Comparison of ENCODE assay signal across 22 cellular contexts in genomic region chr20:59157064-59157463, GRCh38. TPM values are rescaled to one million over a fixed set of nuclear protein-coding genes. Genes with fewer than 3 reads are reported as not detected.
DNase-seq lines count a peak whose midpoint lies in the region; ATAC-seq, FAIRE-seq and TF ChIP-seq lines count a peak whose summit lies in the region.
"Had no signal": no experiment of that assay in that cellular context is flagged by ENCODE, and none has a peak within 500 bp of the region (broad histone marks: within the 10 kb centered on the region; RNA-seq: fewer than 3 reads in every experiment).

No MANE protein-coding gene starts in this region.

- peaks cover 0 to 2% of the 10 kb centered on the region in 2 donors for H3K4me1 ChIP-seq in kidney (ENCODE audit: control insufficient read depth in 1 of 2, insufficient read depth in 1 of 2, low read depth in 1 of 2, low read length in 2 of 2)
- peaks cover 0 to 33% (median 6%) of the 10 kb centered on the region in 4 donors for H3K4me1 ChIP-seq in Peyer's patch

- H3K36me3 Mint-ChIP-seq in activated CD8-positive, alpha-beta T cell treated with anti-CD3 and anti-CD28 coated beads for 36 hours (ENCODE audit: low read depth) = peaks cover 20% of the 10 kb centered on the region
- H3K36me3 Mint-ChIP-seq in activated CD8-positive, alpha-beta T cell treated with anti-CD3 and anti-CD28 coated beads, Interleukin-2, amount 10 ng/mL, durations not matched to agents 7 days and 5 days (ENCODE audit: low read depth) = peaks cover 6% of the 10 kb centered on the region
- H3K36me3 Mint-ChIP-seq in activated T-helper 1 cell treated with anti-CD3 and anti-CD28 coated beads, Interleukin-12 subunit alpha, Interleukin-12 subunit beta, Interleukin-2, Interleukin-4 antibody, amounts not matched to agents 30 ng/mL and 10 ng/mL and 1 ng/mL, durations not matched to agents 14 hours and 24 hours and 36 hours (ENCODE audit: low read depth) = peaks cover 4% of the 10 kb centered on the region
- H3K36me3 Mint-ChIP-seq: CD14-positive monocyte had no signal

- H3K4me1 Mint-ChIP-seq in activated CD8-positive, alpha-beta T cell treated with anti-CD3 and anti-CD28 coated beads for 36 hours (ENCODE audit: low read depth) = peaks cover 82% of the 10 kb centered on the region
- peaks cover 63% of the 10 kb centered on the region for H3K4me1 Mint-ChIP-seq in activated CD8-positive, alpha-beta T cell treated with anti-CD3 and anti-CD28 coated beads, Interleukin-2, amount 10 ng/mL, durations not matched to agents 7 days and 5 days (ENCODE audit: low read depth)
- H3K4me1 Mint-ChIP-seq in stimulated activated naive CD8-positive, alpha-beta T cell treated with anti-CD3 and anti-CD28 coated beads, Interleukin-15, amount 100 ng/mL, for 72 hours = peaks cover 98% of the 10 kb centered on the region
- H3K4me1 Mint-ChIP-seq in activated T-helper 1 cell treated with anti-CD3 and anti-CD28 coated beads, Interleukin-12 subunit alpha, Interleukin-12 subunit beta, Interleukin-2, Interleukin-4 antibody, amounts not matched to agents 30 ng/mL and 10 ng/mL and 1 ng/mL, durations not matched to agents 14 hours and 24 hours and 36 hours (ENCODE audit: low read depth) = peaks cover 72% of the 10 kb centered on the region

- H3K27me3 Mint-ChIP-seq in activated CD8-positive, alpha-beta T cell treated with anti-CD3 and anti-CD28 coated beads for 36 hours = no peaks in the 10 kb centered on the region
- H3K27me3 Mint-ChIP-seq in activated CD8-positive, alpha-beta T cell treated with anti-CD3 and anti-CD28 coated beads, Interleukin-2, amount 10 ng/mL, durations not matched to agents 7 days and 5 days (ENCODE audit: low read depth) = peaks cover 3% of the 10 kb centered on the region
- H3K27me3 Mint-ChIP-seq in stimulated activated naive CD8-positive, alpha-beta T cell treated with anti-CD3 and anti-CD28 coated beads, Interleukin-15, amount 100 ng/mL, for 72 hours = no peaks in the 10 kb centered on the region
- no peaks in the 10 kb centered on the region for H3K27me3 Mint-ChIP-seq in activated T-helper 1 cell treated with anti-CD3 and anti-CD28 coated beads, Interleukin-12 subunit alpha, Interleukin-12 subunit beta, Interleukin-2, Interleukin-4 antibody, amounts not matched to agents 30 ng/mL and 10 ng/mL and 1 ng/mL, durations not matched to agents 14 hours and 24 hours and 36 hours (ENCODE audit: insufficient read depth)

- no peak overlapping the region for H3K4me3 ChIP-seq in kidney (ENCODE audit: low read length in 2 of 2)
- no peak overlapping the region for H3K4me3 ChIP-seq in Peyer's patch
- H3K4me3 ChIP-seq: MG63 had no signal

- DNase-seq in activated CD8-positive, alpha-beta T cell treated with anti-CD3 and anti-CD28 coated beads for 36 hours = no peak
- DNase-seq in activated CD8-positive, alpha-beta T cell treated with anti-CD3 and anti-CD28 coated beads, Interleukin-2, amount 10 ng/mL, durations not matched to agents 7 days and 5 days = no peak
- DNase-seq in stimulated activated naive CD8-positive, alpha-beta T cell treated with anti-CD3 and anti-CD28 coated beads, Interleukin-15, amount 100 ng/mL, for 72 hours = no peak
- no peak for DNase-seq in stimulated activated naive CD8-positive, alpha-beta T cell treated with anti-CD3 and anti-CD28 coated beads, Interleukin-15, Interleukin-2, amounts not matched to agents 100 U/mL and 50 U/mL, for 24 hours
- no peak for DNase-seq in activated T-helper 1 cell treated with anti-CD3 and anti-CD28 coated beads, Interleukin-12 subunit alpha, Interleukin-12 subunit beta, Interleukin-2, Interleukin-4 antibody, amounts not matched to agents 30 ng/mL and 10 ng/mL and 1 ng/mL, durations not matched to agents 14 hours and 24 hours and 36 hours (ENCODE audit: low spot score)
- DNase-seq in kidney = no peak
- no peak for DNase-seq in Peyer's patch
- DNase-seq in NCI-H1694 (lab: John Stamatoyannopoulos, UW) = no peak
- DNase-seq: AML-193, H7, IMR-90, Karpas-422, MG63, NCI-H1092, NCI-H146, NCI-H2081 treated with DMSO at 0.1 percent for 48 hours, NCI-H510A, NCI-H774, PC-3 had no signal

- peak overlapping the region; percentile 69 for H3K27ac Mint-ChIP-seq in activated CD8-positive, alpha-beta T cell treated with anti-CD3 and anti-CD28 coated beads for 36 hours
- H3K27ac Mint-ChIP-seq in activated CD8-positive, alpha-beta T cell treated with anti-CD3 and anti-CD28 coated beads, Interleukin-2, amount 10 ng/mL, durations not matched to agents 7 days and 5 days = no peak overlapping the region
- H3K27ac Mint-ChIP-seq in stimulated activated naive CD8-positive, alpha-beta T cell treated with anti-CD3 and anti-CD28 coated beads, Interleukin-15, amount 100 ng/mL, for 72 hours = peak overlapping the region; percentile 30 to 81
- peak overlapping the region; percentile 74 for H3K27ac Mint-ChIP-seq in activated T-helper 1 cell treated with anti-CD3 and anti-CD28 coated beads, Interleukin-12 subunit alpha, Interleukin-12 subunit beta, Interleukin-2, Interleukin-4 antibody, amounts not matched to agents 30 ng/mL and 10 ng/mL and 1 ng/mL, durations not matched to agents 14 hours and 24 hours and 36 hours

- H3K27me3 ChIP-seq in Peyer's patch = no peaks in the 10 kb centered on the region

- H3K9ac ChIP-seq in kidney (ENCODE audit: low read length in 2 of 2) = no peak overlapping the region

- no peaks in the 10 kb centered on the region for H3K9me3 ChIP-seq in kidney (ENCODE audit: control insufficient read depth in 1 of 2, low read length in 2 of 2)
- no peaks in the 10 kb centered on the region for H3K9me3 ChIP-seq in Peyer's patch
- H3K9me3 ChIP-seq: MG63 had no signal

- FAIRE-seq in kidney (lab: Jason Lieb, UNC) = no peak
- FAIRE-seq: GM19239 had no signal

- H3K27ac ChIP-seq in kidney (ENCODE audit: low read depth in 2 of 2, low read length in 2 of 2) = no peak overlapping the region
- H3K27ac ChIP-seq in Peyer's patch = no peak overlapping the region

- no peak for TF ChIP-seq CTCF in activated CD8-positive, alpha-beta T cell treated with anti-CD3 and anti-CD28 coated beads for 36 hours (IDR thresholded peaks at IDR 0.05)
- TF ChIP-seq CTCF in kidney (IDR thresholded peaks at IDR 0.05; ENCODE audit: borderline replicate concordance, extremely low read depth, insufficient read depth) (no peak), Peyer's patch (IDR thresholded peaks at IDR 0.05) (no peak)

- no peak for ATAC-seq in activated CD8-positive, alpha-beta T cell treated with anti-CD3 and anti-CD28 coated beads for 36 hours
- ATAC-seq in activated CD8-positive, alpha-beta T cell treated with anti-CD3 and anti-CD28 coated beads, Interleukin-2, amount 10 ng/mL, durations not matched to agents 7 days and 5 days = no peak
- ATAC-seq in stimulated activated naive CD8-positive, alpha-beta T cell treated with anti-CD3 and anti-CD28 coated beads, Interleukin-15, amount 100 ng/mL, for 72 hours = no peak
- no peak for ATAC-seq in stimulated activated naive CD8-positive, alpha-beta T cell treated with anti-CD3 and anti-CD28 coated beads, Interleukin-15, Interleukin-2, amounts not matched to agents 100 U/mL and 50 U/mL, for 24 hours
- ATAC-seq: PC-3 had no signal

- POLR2A ChIA-PET in activated CD8-positive, alpha-beta T cell treated with anti-CD3 and anti-CD28 coated beads for 36 hours (lab: Charles Lee) = interaction anchor here (1.4 kb wide), 1 partner anchor 50 kb away, joined by 4 read pairs; no protein-coding TSS in a partner anchor
- POLR2A ChIA-PET in activated CD8-positive, alpha-beta T cell treated with anti-CD3 and anti-CD28 coated beads, Interleukin-2, amount 10 ng/mL, durations not matched to agents 7 days and 5 days (lab: Charles Lee) = no interaction called here

- H3K36me3 ChIP-seq in kidney (ENCODE audit: control insufficient read depth in 1 of 2, insufficient read depth in 2 of 2, low read length in 2 of 2) (no peaks in the 10 kb centered on the region), Peyer's patch (no peaks in the 10 kb centered on the region)
- H3K36me3 ChIP-seq: MG63 had no signal

- H3K4me3 Mint-ChIP-seq in activated CD8-positive, alpha-beta T cell treated with anti-CD3 and anti-CD28 coated beads for 36 hours = no peak overlapping the region
- no peak overlapping the region for H3K4me3 Mint-ChIP-seq in activated CD8-positive, alpha-beta T cell treated with anti-CD3 and anti-CD28 coated beads, Interleukin-2, amount 10 ng/mL, durations not matched to agents 7 days and 5 days
- H3K4me3 Mint-ChIP-seq in stimulated activated naive CD8-positive, alpha-beta T cell treated with anti-CD3 and anti-CD28 coated beads, Interleukin-15, amount 100 ng/mL, for 72 hours = no peak overlapping the region
- H3K4me3 Mint-ChIP-seq in activated T-helper 1 cell treated with anti-CD3 and anti-CD28 coated beads, Interleukin-12 subunit alpha, Interleukin-12 subunit beta, Interleukin-2, Interleukin-4 antibody, amounts not matched to agents 30 ng/mL and 10 ng/mL and 1 ng/mL, durations not matched to agents 14 hours and 24 hours and 36 hours = no peak overlapping the region
- H3K4me3 Mint-ChIP-seq: CD14-positive monocyte had no signal

- TF ChIP-seq POLR2A in Peyer's patch (IDR thresholded peaks at IDR 0.05) = no peak

- intact Hi-C loops in activated CD8-positive, alpha-beta T cell treated with anti-CD3 and anti-CD28 coated beads for 36 hours (cut with micrococcal nuclease) = no loop called here
- intact Hi-C loops in activated T-helper 1 cell treated with anti-CD3 and anti-CD28 coated beads, Interleukin-12 subunit alpha, Interleukin-12 subunit beta, Interleukin-2, Interleukin-4 antibody, amounts not matched to agents 30 ng/mL and 10 ng/mL and 1 ng/mL, durations not matched to agents 14 hours and 24 hours and 36 hours (cut with micrococcal nuclease) = no loop called here
- intact Hi-C loops in kidney (cut with DNase I) = no loop called here

- CTCF ChIA-PET in activated CD8-positive, alpha-beta T cell treated with anti-CD3 and anti-CD28 coated beads for 36 hours (lab: Charles Lee) = no interaction called here
- CTCF ChIA-PET in activated CD8-positive, alpha-beta T cell treated with anti-CD3 and anti-CD28 coated beads, Interleukin-2, amount 10 ng/mL, durations not matched to agents 7 days and 5 days (lab: Charles Lee) = interaction anchor here (3.6 kb wide), 1 partner anchor 69 kb away, joined by 25 read pairs; no protein-coding TSS in a partner anchor

- no peaks in the 10 kb centered on the region for H3K9me3 Mint-ChIP-seq in activated CD8-positive, alpha-beta T cell treated with anti-CD3 and anti-CD28 coated beads for 36 hours
- no peaks in the 10 kb centered on the region for H3K9me3 Mint-ChIP-seq in activated CD8-positive, alpha-beta T cell treated with anti-CD3 and anti-CD28 coated beads, Interleukin-2, amount 10 ng/mL, durations not matched to agents 7 days and 5 days (ENCODE audit: insufficient read depth)
- no peaks in the 10 kb centered on the region for H3K9me3 Mint-ChIP-seq in stimulated activated naive CD8-positive, alpha-beta T cell treated with anti-CD3 and anti-CD28 coated beads, Interleukin-15, amount 100 ng/mL, for 72 hours
- no peaks in the 10 kb centered on the region for H3K9me3 Mint-ChIP-seq in activated T-helper 1 cell treated with anti-CD3 and anti-CD28 coated beads, Interleukin-12 subunit alpha, Interleukin-12 subunit beta, Interleukin-2, Interleukin-4 antibody, amounts not matched to agents 30 ng/mL and 10 ng/mL and 1 ng/mL, durations not matched to agents 14 hours and 24 hours and 36 hours

RNA-seq across cellular contexts. Expression of gene ZNF831, which starts 6.6 kb away (rescaled TPM):
- total RNA-seq in activated CD8-positive, alpha-beta T cell treated with anti-CD3 and anti-CD28 coated beads for 36 hours = 10 to 100 TPM; 10.9 to 11.9 TPM
- 1 to 10 TPM; 8.6 to 9.2 TPM for total RNA-seq in activated CD8-positive, alpha-beta T cell treated with anti-CD3 and anti-CD28 coated beads, Interleukin-2, amount 10 ng/mL, durations not matched to agents 7 days and 5 days
- total RNA-seq in activated T-helper 1 cell treated with anti-CD3 and anti-CD28 coated beads, Interleukin-12 subunit alpha, Interleukin-12 subunit beta, Interleukin-2, Interleukin-4 antibody, amounts not matched to agents 30 ng/mL and 10 ng/mL and 1 ng/mL, durations not matched to agents 14 hours and 24 hours and 36 hours = 3.4 and 3.6 TPM in 2 replicates
- total RNA-seq in kidney (1.9 TPM), Peyer's patch (10 to 100 TPM in 1 of 4 donors, 1 to 10 TPM in 3; 1.7 to 11.6 (median 2.3) TPM)
- polyA plus RNA-seq in kidney (ENCODE audit: insufficient read depth, low read depth, low replicate concordance) = 0.04 TPM
- total RNA-seq: H7, HT1080, IMR-90, PC-3 had no signal
- polyA plus RNA-seq: IMR-90 had no signal
